8 cellular contexts compared by ENCODE assay signal in genomic region chr3:126082334-126083137, GRCh38. TPM values are rescaled to one million over a fixed set of nuclear protein-coding genes. Genes with fewer than 3 reads are reported as not detected.
DNase-seq lines count a peak whose midpoint lies in the region; TF ChIP-seq lines count a peak whose summit lies in the region.
"Had no signal": no experiment of that assay in that cellular context is flagged by ENCODE, and none has a peak within 500 bp of the region (broad histone marks: within the 10 kb centered on the region; RNA-seq: fewer than 3 reads in every experiment).

No MANE protein-coding gene starts in this region.

- H3K9ac ChIP-seq in GM23248 (peak overlapping the region; percentile 81; the same call in 1 of the 2 replicates), skeletal muscle satellite cell (ENCODE audit: low read depth, low read length) (no peak overlapping the region)

- CTCF ChIA-PET in RWPE1 (lab: Yijun Ruan, JAX): interaction anchor here (0.5 kb wide), 1 partner anchor 38 kb away, joined by 3 read pairs; no protein-coding TSS in a partner anchor

- in situ Hi-C loops in GM23248 (cut with MboI) (no loop called here), ACHN (cut with HindIII; ENCODE audit: low pct_ligation_motif_present, low pct_unique_long_range_greater_than_20kb, low sequenced_read_pairs) (no loop called here)

- POLR2A ChIA-PET in RWPE1 (lab: Yijun Ruan, JAX; ENCODE audit: low non-redundant PET): no interaction called here

- 82 to 84% methylated on average over 10 to 15 of the region's 15 CpGs for WGBS in GM23248 (ENCODE audit: low coverage in 1 of 2, low lambda C conversion rate in 2 of 2, missing lambda C conversion rate in 2 of 2), 2 experiments

- H3K79me2 ChIP-seq in GM23248 (ENCODE audit: insufficient read depth): no peaks in the 10 kb centered on the region

- TF ChIP-seq POLR2A in erythroblast (IDR thresholded peaks at IDR 0.05; ENCODE audit: low read length): no peak

- H3K9me3 ChIP-seq in GM23248 (ENCODE audit: low read depth): no peaks in the 10 kb centered on the region
- H3K9me3 ChIP-seq in skeletal muscle satellite cell (replicated peaks; ENCODE audit: low read length): no peaks in the 10 kb centered on the region

- H4K20me1 ChIP-seq in GM23248 (ENCODE audit: insufficient read depth): no peaks in the 10 kb centered on the region

- H2AFZ ChIP-seq in GM23248: peak overlapping the region; percentile 92

- H3K4me1 ChIP-seq in GM23248 (ENCODE audit: insufficient read depth) (0 out of 2 replicates have a peak, but pooled peaks cover 3% of the 10 kb centered on the region), skeletal muscle satellite cell (ENCODE audit: control insufficient read depth, insufficient read depth, low read length) (peaks cover 17% of the 10 kb centered on the region)

- H3K27me3 ChIP-seq in GM23248 (replicated peaks; ENCODE audit: insufficient read depth) (no peaks in the 10 kb centered on the region), skeletal muscle satellite cell (ENCODE audit: control insufficient read depth, insufficient read depth, low read length) (no peaks in the 10 kb centered on the region)

- H3K36me3 ChIP-seq in GM23248 (ENCODE audit: low read depth) (no peaks in the 10 kb centered on the region), skeletal muscle satellite cell (ENCODE audit: insufficient read depth, low read length) (no peaks in the 10 kb centered on the region)

- H3K4me2 ChIP-seq in GM23248 (ENCODE audit: unreplicated experiment) (peak overlapping the region; percentile 85), skeletal muscle satellite cell (ENCODE audit: low read length) (peak overlapping the region; percentile 97)

- DNase-seq in GM23248 (no peak), RWPE1 (ENCODE audit: low spot score) (no peak), erythroblast (lab: John Stamatoyannopoulos, UW) (peak; percentile 28 to 60), NCI-H187 (lab: John Stamatoyannopoulos, UW) (no peak), cerebellar nuclear complex (lab: John Stamatoyannopoulos, UW) (no peak), ACHN (no peak)
- DNase-seq: stimulated activated CD4-positive, alpha-beta T cell treated with anti-CD3 and anti-CD28 coated beads, Interleukin-4, amount 100 ng/mL, for 4 hours had no signal

- no peak for TF ChIP-seq CTCF in RWPE1 (conservative IDR thresholded peaks at IDR 0.05; ENCODE audit: low read depth)

- H3K4me3 ChIP-seq in GM23248 (peak overlapping the region; percentile 83), skeletal muscle satellite cell (ENCODE audit: low read length) (peak overlapping the region; percentile 87)

- H3K27ac ChIP-seq in GM23248 (no peak overlapping the region), RWPE1 (peak overlapping the region; percentile 84)

- no peaks in the 10 kb centered on the region for H3F3A ChIP-seq in GM23248 (ENCODE audit: insufficient read depth)

- H3K9me2 ChIP-seq in GM23248 (ENCODE audit: insufficient read depth): no peaks in the 10 kb centered on the region

RNA-seq across cellular contexts. Expression of gene SLC41A3, which starts 1.4 kb away (rescaled TPM):
- total RNA-seq in GM23248 (2014; rRNA removed; shearing (Covaris generic)): 39.6 and 56.0 TPM in 2 replicates
- polyA plus RNA-seq in GM23248 (2016; fragmentation: Nextera tagmentation; extraction: Ambion mirVana): 19.8 and 22.7 TPM in 2 replicates
- total RNA-seq in skeletal muscle satellite cell (2012; rRNA removed): 27.7 and 34.2 TPM in 2 replicates

Comparison
In these comparisons a context has a peak if more than half of its experiments do, and no peak if none do; other contexts are left out.
1. DNase-seq: peak in erythroblast (2 of 2); none in GM23248 (single experiment), RWPE1 (single experiment), NCI-H187 (0 of 2), cerebellar nuclear complex (0 of 2) and ACHN (single experiment).